In the genomic region with DNA sequence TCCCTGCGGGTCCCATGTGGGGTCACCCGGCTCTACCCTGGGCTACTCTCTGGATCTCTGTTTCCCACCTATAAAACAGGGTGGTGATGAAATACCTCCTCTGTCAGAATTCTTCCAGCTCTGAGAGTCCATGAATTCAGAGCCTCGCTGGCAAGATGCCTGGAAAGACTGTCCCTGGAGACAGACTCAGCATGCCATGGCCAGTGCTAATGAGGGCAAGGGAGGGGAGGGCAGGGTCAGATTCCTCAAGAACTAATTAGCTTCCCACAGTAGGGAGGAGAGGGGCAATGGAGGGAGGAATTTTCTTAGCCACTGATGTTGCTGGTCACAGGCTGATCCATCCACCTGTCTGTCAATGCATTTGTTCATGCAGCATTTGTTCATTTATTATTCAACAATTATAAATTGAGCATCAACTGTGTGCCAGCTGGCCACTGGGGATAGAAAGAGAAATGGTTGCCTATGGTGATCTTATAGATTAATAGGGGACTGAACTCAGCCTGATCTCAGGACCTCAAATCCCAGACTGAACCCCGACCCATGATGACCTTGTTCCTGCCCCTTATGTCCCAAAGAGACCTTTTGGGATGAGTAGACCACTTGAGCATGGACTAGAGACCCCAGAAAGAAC, we compare ENCODE assay signal across 9 cellular contexts. TPM values are rescaled to one million over a fixed set of nuclear protein-coding genes. Genes with fewer than 3 reads are reported as not detected.
DNase-seq lines count a peak whose midpoint lies in the region; ATAC-seq and TF ChIP-seq lines count a peak whose summit lies in the region.
"Had no signal": no experiment of that assay in that cellular context is flagged by ENCODE, and none has a peak within 500 bp of the region (broad histone marks: within the 10 kb centered on the region; RNA-seq: fewer than 3 reads in every experiment).

No MANE protein-coding gene starts in this region.

- peaks cover 7% of the 10 kb centered on the region for H3K9me3 Mint-ChIP-seq in glutamatergic neuron (ENCODE audit: unreplicated experiment)
- H3K9me3 Mint-ChIP-seq in activated CD4-positive, alpha-beta T cell treated with anti-CD3 and anti-CD28 coated beads for 36 hours (ENCODE audit: low read depth), result no peaks in the 10 kb centered on the region

- H3K36me3 Mint-ChIP-seq in glutamatergic neuron (ENCODE audit: unreplicated experiment), result peaks cover 8% of the 10 kb centered on the region
- no peaks in the 10 kb centered on the region for H3K36me3 Mint-ChIP-seq in activated CD4-positive, alpha-beta T cell treated with anti-CD3 and anti-CD28 coated beads for 36 hours (ENCODE audit: low read depth)

- peaks cover 7% of the 10 kb centered on the region; the same call in 1 of the 2 replicates for H3K36me3 ChIP-seq in SJCRH30

- H3K27me3 ChIP-seq in SJCRH30, result no peaks in the 10 kb centered on the region

- peaks cover 70% of the 10 kb centered on the region for H3K4me1 ChIP-seq in SJCRH30

- peaks cover 45% of the 10 kb centered on the region for H3K4me1 Mint-ChIP-seq in glutamatergic neuron (ENCODE audit: low read depth, unreplicated experiment)
- H3K4me1 Mint-ChIP-seq in activated CD4-positive, alpha-beta T cell treated with anti-CD3 and anti-CD28 coated beads for 36 hours, result no peaks in the 10 kb centered on the region

- peak; percentile 77 for DNase-seq in ELR (ENCODE audit: low read depth)
- DNase-seq in SJCRH30, result peak; percentile 82 to 84
- DNase-seq in glutamatergic neuron, result peak; percentile 49
- DNase-seq in sciatic nerve (ENCODE audit: low spot score), result peak; percentile 87
- DNase-seq in NCI-H2107 (lab: John Stamatoyannopoulos, UW), result no peak
- DNase-seq in activated CD4-positive, alpha-beta T cell treated with anti-CD3 and anti-CD28 coated beads for 36 hours, result no peak
- DNase-seq in NCI-H2107 treated with DMSO at 0.1 percent for 48 hours (lab: John Stamatoyannopoulos, UW; ENCODE audit: unreplicated experiment), result no peak
- DNase-seq: NCI-H2081 treated with DMSO at 0.1 percent for 48 hours had no signal

- H3K27ac ChIP-seq in SJCRH30, result peak overlapping the region; percentile 8

- H3K27me3 Mint-ChIP-seq in glutamatergic neuron (ENCODE audit: unreplicated experiment), result peaks cover 11% of the 10 kb centered on the region
- H3K27me3 Mint-ChIP-seq in activated CD4-positive, alpha-beta T cell treated with anti-CD3 and anti-CD28 coated beads for 36 hours, result no peaks in the 10 kb centered on the region

- no peak for TF ChIP-seq CTCF in glutamatergic neuron (IDR thresholded peaks at IDR 0.05; ENCODE audit: partially characterized antibody, unreplicated experiment)

- no peaks in the 10 kb centered on the region for H3K9me3 ChIP-seq in SJCRH30 (replicated peaks)

- H3K4me3 Mint-ChIP-seq in glutamatergic neuron (ENCODE audit: unreplicated experiment), result no peak overlapping the region
- no peak overlapping the region for H3K4me3 Mint-ChIP-seq in activated CD4-positive, alpha-beta T cell treated with anti-CD3 and anti-CD28 coated beads for 36 hours

- CTCF ChIA-PET in activated CD4-positive, alpha-beta T cell treated with anti-CD3 and anti-CD28 coated beads for 36 hours (lab: Charles Lee), result interaction anchor here (0.6 to 1.0 kb wide), 3 partner anchors 80 to 1095 kb away, joined by 3 to 4 read pairs (median 3); no protein-coding TSS in a partner anchor

- POLR2A ChIA-PET in activated CD4-positive, alpha-beta T cell treated with anti-CD3 and anti-CD28 coated beads for 36 hours (lab: Charles Lee), result no interaction called here

- H3K4me3 ChIP-seq in SJCRH30, result no peak overlapping the region

- H3K27ac Mint-ChIP-seq in glutamatergic neuron (ENCODE audit: unreplicated experiment), result no peak overlapping the region
- H3K27ac Mint-ChIP-seq in activated CD4-positive, alpha-beta T cell treated with anti-CD3 and anti-CD28 coated beads for 36 hours, result no peak overlapping the region

- intact Hi-C loops in sciatic nerve (cut with DNase I), result no loop called here
- intact Hi-C loops in activated CD4-positive, alpha-beta T cell treated with anti-CD3 and anti-CD28 coated beads for 36 hours (cut with DNase I, micrococcal nuclease), result no loop called here

- ATAC-seq in sciatic nerve, result no peak
- no peak for ATAC-seq in GM21447 (IDR thresholded peaks at IDR 0.05; ENCODE audit: unreplicated experiment)
- ATAC-seq in activated CD4-positive, alpha-beta T cell treated with anti-CD3 and anti-CD28 coated beads for 36 hours, result no peak

RNA-seq across cellular contexts. Expression of gene SYNPO, which starts 4.7 kb away (rescaled TPM):
- 2.3 and 3.2 TPM in 2 replicates for total RNA-seq in SJCRH30 (2014; rRNA removed; shearing (Covaris generic))
- total RNA-seq in glutamatergic neuron (ENCODE audit: unreplicated experiment), result 16.1 TPM
- total RNA-seq in sciatic nerve, result 179 TPM
- total RNA-seq in activated CD4-positive, alpha-beta T cell treated with anti-CD3 and anti-CD28 coated beads for 36 hours, result under 1 TPM; 0.11 to 0.14 TPM

RNA-seq across cellular contexts. Expression of gene MYOZ3, which starts 15.9 kb away (rescaled TPM):
- total RNA-seq in SJCRH30 (2014; rRNA removed; shearing (Covaris generic)), result 0.02 TPM in 1 of 2 replicates, not detected in the other
- total RNA-seq in glutamatergic neuron (ENCODE audit: unreplicated experiment) (0.64 TPM), sciatic nerve (17.9 TPM)
- under 1 TPM; 0.30 to 0.32 TPM for total RNA-seq in activated CD4-positive, alpha-beta T cell treated with anti-CD3 and anti-CD28 coated beads for 36 hours

RNA-seq across cellular contexts. Expression of gene RBM22, which starts 55.7 kb away (rescaled TPM):
- total RNA-seq in SJCRH30 (2014; rRNA removed; shearing (Covaris generic)), result 50.5 and 55.2 TPM in 2 replicates
- total RNA-seq in glutamatergic neuron (ENCODE audit: unreplicated experiment), result 39.3 TPM
- total RNA-seq in sciatic nerve, result 49.0 TPM
- total RNA-seq in activated CD4-positive, alpha-beta T cell treated with anti-CD3 and anti-CD28 coated beads for 36 hours, result 10 to 100 TPM; 59.9 to 61.8 TPM

Comparison
In these comparisons a context has a peak if more than half of its experiments do, and no peak if none do; other contexts are left out.
1. DNase-seq: peak in ELR (single experiment), SJCRH30 (2 of 2), glutamatergic neuron (single experiment) and sciatic nerve (single experiment); none in NCI-H2107 (single experiment), activated CD4-positive, alpha-beta T cell treated with anti-CD3 and anti-CD28 coated beads for 36 hours (single experiment) and NCI-H2107 treated with DMSO at 0.1 percent for 48 hours (single experiment).
2. RNA of gene SYNPO, which starts 4.7 kb away (total RNA-seq): 179 TPM in sciatic nerve (single experiment); 16.1 TPM in glutamatergic neuron (single experiment), 2.3 to 3.2 TPM in SJCRH30 and 0.11 to 0.14 TPM in activated CD4-positive, alpha-beta T cell treated with anti-CD3 and anti-CD28 coated beads for 36 hours; every median in the first group is over 10 times any median in the second.
3. RNA of gene MYOZ3, which starts 15.9 kb away (total RNA-seq): 17.9 TPM in sciatic nerve (single experiment); 0.64 TPM in glutamatergic neuron (single experiment), 0.30 to 0.32 TPM in activated CD4-positive, alpha-beta T cell treated with anti-CD3 and anti-CD28 coated beads for 36 hours and 0.02 TPM in SJCRH30; every median in the first group is over 10 times any median in the second.